ENCODE assay signal across 27 cellular contexts in genomic region chr14:36701144-36701543, GRCh38. TPM values are rescaled to one million over a fixed set of nuclear protein-coding genes. Genes with fewer than 3 reads are reported as not detected.
A peak's percentile ranks its signal among the peaks of the same experiment; 100 is the strongest.
DNase-seq lines count a peak whose midpoint lies in the region; ATAC-seq, FAIRE-seq and TF ChIP-seq lines count a peak whose summit lies in the region.
"Had no signal": no experiment of that assay in that cellular context is flagged by ENCODE, and none has a peak within 500 bp of the region (broad histone marks: within the 10 kb centered on the region; RNA-seq: fewer than 3 reads in every experiment).

No MANE protein-coding gene starts in this region.

- POLR2A ChIA-PET in HEK293 (lab: Yijun Ruan, JAX) (interaction anchor here (1.6 kb wide), 1 partner anchor 10 kb away, joined by 4 read pairs; no protein-coding TSS in a partner anchor), OCI-LY7 (lab: Charles Lee) (interaction anchor here (0.9 to 1.2 kb wide), 5 partner anchors 8 to 19 kb away, joined by 3 to 5 read pairs (median 4); no protein-coding TSS in a partner anchor)

- peak; percentile 97 for FAIRE-seq in endometrium (lab: Jason Lieb, UNC)
- FAIRE-seq in HTR-8/SVneo (lab: Jason Lieb, UNC) = no peak
- FAIRE-seq: A549, D721Med, GM12891, H1 had no signal

- no peaks in the 10 kb centered on the region for H4K20me1 ChIP-seq in OCI-LY7 (ENCODE audit: insufficient read depth, low read length)
- H4K20me1 ChIP-seq: BLaER1 treated with 17β-estradiol and CSF1 and Interleukin-3, amounts not matched to agents 10 nM and 100 nM had no signal

- peaks cover 2% of the 10 kb centered on the region for H3K9me3 Mint-ChIP-seq in activated CD8-positive, alpha-beta memory T cell treated with anti-CD3 and anti-CD28 coated beads, Interleukin-2, amount 10 ng/mL, durations not matched to agents 7 days and 5 days (ENCODE audit: low read depth)

- H3K9me3 ChIP-seq in HEK293 (ENCODE audit: control insufficient read depth, insufficient read depth, low read depth, low read length) (no peaks in the 10 kb centered on the region), OCI-LY7 (ENCODE audit: low read length) (no peaks in the 10 kb centered on the region), parathyroid adenoma (ENCODE audit: control insufficient read depth, low read length) (no peaks in the 10 kb centered on the region)
- H3K9me3 ChIP-seq: A549, BE2C had no signal

- no peak overlapping the region for H3K4me3 Mint-ChIP-seq in activated CD8-positive, alpha-beta memory T cell treated with anti-CD3 and anti-CD28 coated beads, Interleukin-2, amount 10 ng/mL, durations not matched to agents 7 days and 5 days
- H3K4me3 Mint-ChIP-seq: CD14-positive monocyte; CD4-positive, alpha-beta T cell; CD8-positive, alpha-beta memory T cell had no signal

- H3K79me2 ChIP-seq in OCI-LY7 (ENCODE audit: insufficient read depth, low read depth, low read length) = no peaks in the 10 kb centered on the region
- no peaks in the 10 kb centered on the region for H3K79me2 ChIP-seq in parathyroid adenoma

- no peak for DNase-seq in OCI-LY7 (ENCODE audit: low spot score)
- DNase-seq in NCI-H345 treated with DMSO at 0.1 percent for 48 hours (lab: John Stamatoyannopoulos, UW; ENCODE audit: unreplicated experiment) = no peak
- no peak for DNase-seq in activated CD8-positive, alpha-beta memory T cell treated with anti-CD3 and anti-CD28 coated beads, Interleukin-2, amount 10 ng/mL, durations not matched to agents 7 days and 5 days
- no peak for DNase-seq in HTR-8/SVneo (ENCODE audit: insufficient read length, low spot score)
- DNase-seq: 8988T; ACHN; AML-193; BE2C; CD4-positive, alpha-beta T cell; CD8-positive, alpha-beta memory T cell; DMS 273 treated with DMSO at 0.1 percent for 48 hours; DMS79; GF-D8; GM23248; H7; HCEC 1CT had no signal

- CTCF ChIA-PET in HEK293 (lab: Yijun Ruan, JAX) = interaction anchor here (0.9 kb wide), 1 partner anchor 47 kb away, joined by 3 read pairs; no protein-coding TSS in a partner anchor
- CTCF ChIA-PET in OCI-LY7 (lab: Charles Lee; ENCODE audit: unreplicated experiment) = no interaction called here
- CTCF ChIA-PET in activated CD8-positive, alpha-beta memory T cell treated with anti-CD3 and anti-CD28 coated beads, Interleukin-2, amount 10 ng/mL, durations not matched to agents 7 days and 5 days (lab: Charles Lee) = no interaction called here

- H3K4me1 Mint-ChIP-seq in activated CD8-positive, alpha-beta memory T cell treated with anti-CD3 and anti-CD28 coated beads, Interleukin-2, amount 10 ng/mL, durations not matched to agents 7 days and 5 days = no peaks in the 10 kb centered on the region
- H3K4me1 Mint-ChIP-seq: CD14-positive monocyte; CD8-positive, alpha-beta memory T cell had no signal

- H3K27ac ChIP-seq in HEK293 (ENCODE audit: extremely low read depth, low read depth, low read length) (no peak overlapping the region), OCI-LY7 (ENCODE audit: low read depth, low read length, poor library complexity, severe bottlenecking) (peak overlapping the region; percentile 16), parathyroid adenoma (no peak overlapping the region)
- H3K27ac ChIP-seq: A549; BLaER1 treated with 17β-estradiol and CSF1 and Interleukin-3, amounts not matched to agents 10 nM and 100 nM; GM23248 had no signal

- no peaks in the 10 kb centered on the region for H3K36me3 Mint-ChIP-seq in activated CD8-positive, alpha-beta memory T cell treated with anti-CD3 and anti-CD28 coated beads, Interleukin-2, amount 10 ng/mL, durations not matched to agents 7 days and 5 days
- H3K36me3 Mint-ChIP-seq: CD14-positive monocyte; CD8-positive, alpha-beta memory T cell had no signal

- no peak overlapping the region for H3K27ac Mint-ChIP-seq in activated CD8-positive, alpha-beta memory T cell treated with anti-CD3 and anti-CD28 coated beads, Interleukin-2, amount 10 ng/mL, durations not matched to agents 7 days and 5 days
- H3K27ac Mint-ChIP-seq: CD14-positive monocyte; CD4-positive, alpha-beta T cell; CD8-positive, alpha-beta memory T cell had no signal

- no peak overlapping the region for H3K4me2 ChIP-seq in OCI-LY7 (ENCODE audit: low read length)
- H3K4me2 ChIP-seq in parathyroid adenoma (ENCODE audit: low read length) = peak overlapping the region; percentile 20
- H3K4me2 ChIP-seq: A549; BLaER1 treated with 17β-estradiol and CSF1 and Interleukin-3, amounts not matched to agents 10 nM and 100 nM had no signal

- H3K36me3 ChIP-seq in HEK293 (ENCODE audit: control insufficient read depth in 2 of 2, insufficient read depth in 1 of 2, low read length in 2 of 2) = no peaks in the 10 kb centered on the region
- no peaks in the 10 kb centered on the region for H3K36me3 ChIP-seq in OCI-LY7 (ENCODE audit: insufficient read depth, low read length)
- no peaks in the 10 kb centered on the region for H3K36me3 ChIP-seq in parathyroid adenoma (ENCODE audit: control insufficient read depth, insufficient read depth, low read length)
- H3K36me3 ChIP-seq: BE2C; BLaER1 treated with 17β-estradiol and CSF1 and Interleukin-3, amounts not matched to agents 10 nM and 100 nM had no signal

- no peak for ATAC-seq in GM19328 (IDR thresholded peaks at IDR 0.05; ENCODE audit: unreplicated experiment)
- no peak for ATAC-seq in activated CD8-positive, alpha-beta memory T cell treated with anti-CD3 and anti-CD28 coated beads, Interleukin-2, amount 10 ng/mL, durations not matched to agents 7 days and 5 days
- ATAC-seq: A549 had no signal

- H3K27me3 ChIP-seq in parathyroid adenoma (ENCODE audit: control insufficient read depth, insufficient read depth, low read length) = no peaks in the 10 kb centered on the region
- H3K27me3 ChIP-seq: BLaER1 treated with 17β-estradiol and CSF1 and Interleukin-3, amounts not matched to agents 10 nM and 100 nM had no signal

- H3K9me2 ChIP-seq in OCI-LY7 (ENCODE audit: insufficient read depth, low read length) = no peaks in the 10 kb centered on the region

- TF ChIP-seq CTCF in HEK293 (tag by site-specific recombination; IDR thresholded peaks at IDR 0.05) (no peak), OCI-LY7 (conservative IDR thresholded peaks at IDR 0.05; ENCODE audit: low read length) (no peak), parathyroid adenoma (IDR thresholded peaks at IDR 0.05) (no peak)

- H2AFZ ChIP-seq in OCI-LY7 (ENCODE audit: low read length) (no peak overlapping the region), parathyroid adenoma (no peak overlapping the region)
- H2AFZ ChIP-seq: GM23248 had no signal

- H3K4me3 ChIP-seq in HEK293 (ENCODE audit: low read depth, low read length) (no peak overlapping the region), OCI-LY7 (ENCODE audit: low read depth, low read length, poor library complexity, severe bottlenecking) (no peak overlapping the region), parathyroid adenoma (ENCODE audit: low read depth, low read length) (peak overlapping the region; percentile 17)
- H3K4me3 ChIP-seq: A549; BLaER1 treated with 17β-estradiol and CSF1 and Interleukin-3, amounts not matched to agents 10 nM and 100 nM; GM23248 had no signal

- BruUV-seq in OCI-LY7 (replicated peaks; lab: Mats Ljungman, UMichigan) = no TSS peak

- H3K4me1 ChIP-seq in HEK293 (ENCODE audit: control insufficient read depth, insufficient read depth, low read length) (peaks cover 8% of the 10 kb centered on the region; the same call in 1 of the 2 replicates), OCI-LY7 (ENCODE audit: insufficient read depth, low read length, poor library complexity, severe bottlenecking) (no peaks in the 10 kb centered on the region), parathyroid adenoma (no peaks in the 10 kb centered on the region)
- H3K4me1 ChIP-seq: A549; BE2C; BLaER1 treated with 17β-estradiol and CSF1 and Interleukin-3, amounts not matched to agents 10 nM and 100 nM had no signal

- H3K9ac ChIP-seq in parathyroid adenoma = no peak overlapping the region
- H3K9ac ChIP-seq: BLaER1 treated with 17β-estradiol and CSF1 and Interleukin-3, amounts not matched to agents 10 nM and 100 nM; GM23248 had no signal

- intact Hi-C loops in OCI-LY7 (cut with micrococcal nuclease; ENCODE audit: unreplicated experiment) = no loop called here

- H3K27me3 Mint-ChIP-seq in activated CD8-positive, alpha-beta memory T cell treated with anti-CD3 and anti-CD28 coated beads, Interleukin-2, amount 10 ng/mL, durations not matched to agents 7 days and 5 days = no peaks in the 10 kb centered on the region

TF ChIP-seq in HEK293, 187 proteins besides CTCF, POLR2A, EP300 and RAD21:
- TF ChIP-seq ZNF10 (tag by site-specific recombination; IDR thresholded peaks at IDR 0.05) (peak; percentile 79), ZXDB (tag by site-specific recombination; IDR thresholded peaks at IDR 0.05) (no peak)
TF ChIP-seq in HEK293: peak in this region for 1.

RNA-seq across cellular contexts. Expression of gene PAX9, which starts 39.5 kb away (rescaled TPM):
- 1.4 and 2.3 TPM in 2 replicates for total RNA-seq in OCI-LY7 (2014; rRNA removed; shearing (Covaris generic))
- total RNA-seq in OCI-LY7 (2022) = 4.4 and 5.3 TPM in 2 replicates
- total RNA-seq in activated CD8-positive, alpha-beta memory T cell treated with anti-CD3 and anti-CD28 coated beads, Interleukin-2, amount 10 ng/mL, durations not matched to agents 7 days and 5 days = not detected
- total RNA-seq: CD4-positive, alpha-beta T cell; CD8-positive, alpha-beta memory T cell; G401; GM23248; H1; H7 had no signal
